ENCODE assay signal across 11 cellular contexts in the genomic region with DNA sequence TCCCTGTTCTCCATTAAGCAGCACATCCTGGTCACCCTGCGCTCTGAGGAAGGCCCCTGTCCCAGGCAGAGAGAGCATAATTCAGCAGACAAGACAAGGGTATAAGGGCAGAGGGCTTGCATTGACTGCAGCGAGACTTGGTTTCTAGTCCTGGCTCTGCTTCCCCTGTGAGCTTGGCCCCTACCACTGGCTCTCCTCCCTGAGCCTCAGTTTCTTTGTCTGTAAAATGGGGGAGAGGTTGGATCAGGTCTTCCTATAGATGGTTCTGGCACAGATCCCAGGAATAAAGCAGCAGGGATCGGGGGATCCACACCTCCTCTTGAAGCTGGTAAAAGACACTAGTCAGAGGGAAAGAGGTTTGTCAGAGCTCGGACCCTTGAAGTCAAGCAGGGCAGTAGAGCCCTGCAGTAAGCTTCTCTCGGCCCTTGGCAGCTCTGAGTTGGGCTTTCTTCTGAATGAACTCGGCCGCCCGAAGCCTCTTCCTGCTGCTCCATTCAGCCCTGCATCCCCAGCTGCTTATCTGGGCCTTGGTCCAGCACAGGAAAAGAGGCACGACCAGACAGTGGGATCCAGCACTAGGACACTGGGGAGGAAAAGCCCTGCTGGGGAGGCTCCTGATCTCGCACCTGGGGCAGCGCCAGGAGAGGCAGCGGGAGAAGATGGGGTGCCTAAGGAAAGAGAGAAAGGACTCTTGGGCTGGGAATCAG. TPM values are rescaled to one million over a fixed set of nuclear protein-coding genes. Genes with fewer than 3 reads are reported as not detected.
DNase-seq lines count a peak whose midpoint lies in the region; ATAC-seq and TF ChIP-seq lines count a peak whose summit lies in the region.
"Had no signal": no experiment of that assay in that cellular context is flagged by ENCODE, and none has a peak within 500 bp of the region (broad histone marks: within the 10 kb centered on the region; RNA-seq: fewer than 3 reads in every experiment).

No MANE protein-coding gene starts in this region.

- H3K36me3 Mint-ChIP-seq in natural killer cell treated with Interleukin-12 subunit alpha and Interleukin-12 subunit beta and Interleukin-15 and Interleukin-18, amount 100 ng/mL, for 72 hours: no peaks in the 10 kb centered on the region
- no peaks in the 10 kb centered on the region for H3K36me3 Mint-ChIP-seq in natural killer cell
- H3K36me3 Mint-ChIP-seq: activated naive CD8-positive, alpha-beta T cell had no signal

- H3K36me3 ChIP-seq in aorta (ENCODE audit: control insufficient read depth in 1 of 2, insufficient read depth in 2 of 2, low read length in 1 of 2) (no peaks in the 10 kb centered on the region), spleen (no peaks in the 10 kb centered on the region)
- H3K36me3 ChIP-seq: BE2C had no signal

- no peak for TF ChIP-seq CTCF in natural killer cell (IDR thresholded peaks at IDR 0.05)
- TF ChIP-seq CTCF in spleen (IDR thresholded peaks at IDR 0.05 in 8 of 11, conservative IDR thresholded peaks at IDR 0.05 in 3 of 11): no peak

- H3K4me3 Mint-ChIP-seq in natural killer cell treated with Interleukin-12 subunit alpha and Interleukin-12 subunit beta and Interleukin-15 and Interleukin-18, amount 100 ng/mL, for 72 hours: no peak overlapping the region
- no peak overlapping the region for H3K4me3 Mint-ChIP-seq in natural killer cell

- ATAC-seq in natural killer cell treated with Interleukin-12 subunit alpha and Interleukin-12 subunit beta and Interleukin-15 and Interleukin-18, amount 100 ng/mL, for 72 hours: peak in 1 of 2 donors; percentile 28
- ATAC-seq in natural killer cell (no peak), aorta (ENCODE audit: low FRiP score) (peak; percentile 23)

- peak; percentile 41 for DNase-seq in natural killer cell treated with Interleukin-12 subunit alpha and Interleukin-12 subunit beta and Interleukin-15 and Interleukin-18, amount 100 ng/mL, for 72 hours (ENCODE audit: low spot score)
- DNase-seq in natural killer cell (no peak), ecto neural progenitor cell (ENCODE audit: low spot score) (peak; percentile 42), mucosa of gallbladder (ENCODE audit: low spot score) (peak; percentile 65), aorta (peak in 1 of 2 donors; percentile 77), NCI-H1694 (lab: John Stamatoyannopoulos, UW) (no peak), spleen (no peak), H4 (ENCODE audit: low spot score) (no peak)
- DNase-seq: BE2C, NCI-H774 had no signal

- H3K27ac Mint-ChIP-seq in natural killer cell treated with Interleukin-12 subunit alpha and Interleukin-12 subunit beta and Interleukin-15 and Interleukin-18, amount 100 ng/mL, for 72 hours: no peak overlapping the region
- no peak overlapping the region for H3K27ac Mint-ChIP-seq in natural killer cell
- H3K27ac Mint-ChIP-seq: activated naive CD8-positive, alpha-beta T cell had no signal

- no peak for TF ChIP-seq POLR2A in spleen (IDR thresholded peaks at IDR 0.05)

- no peaks in the 10 kb centered on the region for H3K9me3 Mint-ChIP-seq in natural killer cell treated with Interleukin-12 subunit alpha and Interleukin-12 subunit beta and Interleukin-15 and Interleukin-18, amount 100 ng/mL, for 72 hours
- H3K9me3 Mint-ChIP-seq in natural killer cell: no peaks in the 10 kb centered on the region

- intact Hi-C loops in natural killer cell (cut with micrococcal nuclease) (no loop called here), aorta (cut with DNase I) (no loop called here), spleen (cut with DNase I; ENCODE audit: low total_unique reads) (no loop called here)

- H3K27me3 ChIP-seq in aorta (ENCODE audit: control insufficient read depth in 1 of 2, insufficient read depth in 2 of 2, low read length in 1 of 2) (no peaks in the 10 kb centered on the region), spleen (replicated peaks in 1 of 7) (peaks cover 3 to 80% (median 31%) of the 10 kb centered on the region in 7 donors)
- H3K27me3 ChIP-seq: BE2C had no signal

- H3K4me1 ChIP-seq in aorta (ENCODE audit: control insufficient read depth in 1 of 2, insufficient read depth in 2 of 2, low read length in 2 of 2) (no peaks in the 10 kb centered on the region), spleen (peaks cover 10 to 37% (median 17%) of the 10 kb centered on the region in 6 donors)
- H3K4me1 ChIP-seq: BE2C had no signal

- H3K27ac ChIP-seq in aorta (ENCODE audit: low read depth in 1 of 2, low read length in 2 of 2): no peak overlapping the region
- H3K27ac ChIP-seq in spleen: peak overlapping the region in 1 of 8 donors; percentile 71

- H3K4me3 ChIP-seq in aorta (ENCODE audit: low read length in 2 of 2) (no peak overlapping the region), spleen (peak overlapping the region in 1 of 8 donors; percentile 52)

- H3K4me1 Mint-ChIP-seq in natural killer cell treated with Interleukin-12 subunit alpha and Interleukin-12 subunit beta and Interleukin-15 and Interleukin-18, amount 100 ng/mL, for 72 hours (ENCODE audit: low read depth in 2 of 2): peaks cover 0 to 7% of the 10 kb centered on the region in 2 donors
- peaks cover 0 to 5% of the 10 kb centered on the region in 2 donors for H3K4me1 Mint-ChIP-seq in natural killer cell

- H3K27me3 Mint-ChIP-seq in natural killer cell treated with Interleukin-12 subunit alpha and Interleukin-12 subunit beta and Interleukin-15 and Interleukin-18, amount 100 ng/mL, for 72 hours: peaks cover 28 to 34% of the 10 kb centered on the region in 2 donors
- H3K27me3 Mint-ChIP-seq in natural killer cell (ENCODE audit: low read depth in 2 of 2): peaks cover 49 to 50% of the 10 kb centered on the region in 2 donors

- 51 to 54% methylated on average over 12 of the region's 12 CpGs for WGBS in aorta, 2 donors
- 48 to 72% (median 62%) methylated on average over 12 of the region's 12 CpGs for WGBS in spleen, 5 donors

- no peaks in the 10 kb centered on the region for H3K9me3 ChIP-seq in aorta (ENCODE audit: control insufficient read depth, low read length)
- H3K9me3 ChIP-seq in spleen: no peaks in the 10 kb centered on the region
- H3K9me3 ChIP-seq: BE2C had no signal

RNA-seq across cellular contexts. Expression of a gene that starts 2.1 kb away (rescaled TPM):
- not detected for total RNA-seq in natural killer cell treated with Interleukin-12 subunit alpha and Interleukin-12 subunit beta and Interleukin-15 and Interleukin-18, amount 100 ng/mL, for 72 hours
- total RNA-seq in natural killer cell (not detected), mucosa of gallbladder (81.6 TPM), aorta (10 to 100 TPM; 10.5 to 18.4 TPM), spleen (1 to 10 TPM; 2.0 to 8.9 (median 5.0) TPM)
- polyA plus RNA-seq in aorta (1 to 10 TPM; 6.9 to 8.5 TPM), spleen (1 to 10 TPM in 2 of 3 donors, under 1 TPM in 1; 0.28 to 1.4 (median 1.1) TPM)
- 0.60 and 1.3 TPM in 2 replicates for total RNA-seq in H4 (2014; rRNA removed; shearing (Covaris generic))

Comparison
In these comparisons a context has a peak if more than half of its experiments do, and no peak if none do; other contexts are left out.
1. DNase-seq: peak in natural killer cell treated with Interleukin-12 subunit alpha and Interleukin-12 subunit beta and Interleukin-15 and Interleukin-18, amount 100 ng/mL, for 72 hours (single experiment), ecto neural progenitor cell (single experiment) and mucosa of gallbladder (single experiment); none in natural killer cell (single experiment), NCI-H1694 (single experiment), spleen (single experiment) and H4 (single experiment).